ENCODE assay signal across 1 cellular context in genomic region chr13:98976338-98976737, GRCh38.
TF ChIP-seq lines count a peak whose summit lies in the region.

No MANE protein-coding gene starts in this region.

TF ChIP-seq in GM23338, 12 proteins besides CTCF, POLR2A, EP300 and RAD21 (continued from another document):
- TF ChIP-seq REST (IDR thresholded peaks at IDR 0.05; ENCODE audit: unreplicated experiment) (no peak), ETS1 (IDR thresholded peaks at IDR 0.05) (no peak), CREB1 (CRISPR knock-in tag; IDR thresholded peaks at IDR 0.05; ENCODE audit: low read depth) (no peak), EZH2phosphoT487 (IDR thresholded peaks at IDR 0.05; ENCODE audit: unreplicated experiment) (no peak), POLR2AphosphoS5 (IDR thresholded peaks at IDR 0.05; ENCODE audit: low read depth) (no peak), NANOG (IDR thresholded peaks at IDR 0.05; ENCODE audit: borderline replicate concordance) (no peak), EZH2 (IDR thresholded peaks at IDR 0.05; ENCODE audit: low read depth, unreplicated experiment) (no peak)
